In genomic region chr6:125918681-125919566, GRCh38 we compare ENCODE assay signal across 1 cellular context.
TF ChIP-seq lines count a peak whose summit lies in the region.

No MANE protein-coding gene starts in this region.

TF ChIP-seq in HepG2, 621 proteins besides CTCF, POLR2A, EP300 and RAD21 (continued from another document and continues in another):
- TF ChIP-seq, protein P1, sequence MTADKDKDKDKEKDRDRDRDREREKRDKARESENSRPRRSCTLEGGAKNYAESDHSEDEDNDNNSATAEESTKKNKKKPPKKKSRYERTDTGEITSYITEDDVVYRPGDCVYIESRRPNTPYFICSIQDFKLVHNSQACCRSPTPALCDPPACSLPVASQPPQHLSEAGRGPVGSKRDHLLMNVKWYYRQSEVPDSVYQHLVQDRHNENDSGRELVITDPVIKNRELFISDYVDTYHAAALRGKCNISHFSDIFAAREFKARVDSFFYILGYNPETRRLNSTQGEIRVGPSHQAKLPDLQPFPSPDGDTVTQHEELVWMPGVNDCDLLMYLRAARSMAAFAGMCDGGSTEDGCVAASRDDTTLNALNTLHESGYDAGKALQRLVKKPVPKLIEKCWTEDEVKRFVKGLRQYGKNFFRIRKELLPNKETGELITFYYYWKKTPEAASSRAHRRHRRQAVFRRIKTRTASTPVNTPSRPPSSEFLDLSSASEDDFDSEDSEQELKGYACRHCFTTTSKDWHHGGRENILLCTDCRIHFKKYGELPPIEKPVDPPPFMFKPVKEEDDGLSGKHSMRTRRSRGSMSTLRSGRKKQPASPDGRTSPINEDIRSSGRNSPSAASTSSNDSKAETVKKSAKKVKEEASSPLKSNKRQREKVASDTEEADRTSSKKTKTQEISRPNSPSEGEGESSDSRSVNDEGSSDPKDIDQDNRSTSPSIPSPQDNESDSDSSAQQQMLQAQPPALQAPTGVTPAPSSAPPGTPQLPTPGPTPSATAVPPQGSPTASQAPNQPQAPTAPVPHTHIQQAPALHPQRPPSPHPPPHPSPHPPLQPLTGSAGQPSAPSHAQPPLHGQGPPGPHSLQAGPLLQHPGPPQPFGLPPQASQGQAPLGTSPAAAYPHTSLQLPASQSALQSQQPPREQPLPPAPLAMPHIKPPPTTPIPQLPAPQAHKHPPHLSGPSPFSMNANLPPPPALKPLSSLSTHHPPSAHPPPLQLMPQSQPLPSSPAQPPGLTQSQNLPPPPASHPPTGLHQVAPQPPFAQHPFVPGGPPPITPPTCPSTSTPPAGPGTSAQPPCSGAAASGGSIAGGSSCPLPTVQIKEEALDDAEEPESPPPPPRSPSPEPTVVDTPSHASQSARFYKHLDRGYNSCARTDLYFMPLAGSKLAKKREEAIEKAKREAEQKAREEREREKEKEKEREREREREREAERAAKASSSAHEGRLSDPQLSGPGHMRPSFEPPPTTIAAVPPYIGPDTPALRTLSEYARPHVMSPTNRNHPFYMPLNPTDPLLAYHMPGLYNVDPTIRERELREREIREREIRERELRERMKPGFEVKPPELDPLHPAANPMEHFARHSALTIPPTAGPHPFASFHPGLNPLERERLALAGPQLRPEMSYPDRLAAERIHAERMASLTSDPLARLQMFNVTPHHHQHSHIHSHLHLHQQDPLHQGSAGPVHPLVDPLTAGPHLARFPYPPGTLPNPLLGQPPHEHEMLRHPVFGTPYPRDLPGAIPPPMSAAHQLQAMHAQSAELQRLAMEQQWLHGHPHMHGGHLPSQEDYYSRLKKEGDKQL (CRISPR knock-in tag; IDR thresholded peaks at IDR 0.05; ENCODE audit: low read depth): peak; percentile 20; the same call in 1 of the 2 replicates
- TF ChIP-seq KMT2A (CRISPR knock-in tag; IDR thresholded peaks at IDR 0.05): peak; percentile 90
- TF ChIP-seq, protein P2, sequence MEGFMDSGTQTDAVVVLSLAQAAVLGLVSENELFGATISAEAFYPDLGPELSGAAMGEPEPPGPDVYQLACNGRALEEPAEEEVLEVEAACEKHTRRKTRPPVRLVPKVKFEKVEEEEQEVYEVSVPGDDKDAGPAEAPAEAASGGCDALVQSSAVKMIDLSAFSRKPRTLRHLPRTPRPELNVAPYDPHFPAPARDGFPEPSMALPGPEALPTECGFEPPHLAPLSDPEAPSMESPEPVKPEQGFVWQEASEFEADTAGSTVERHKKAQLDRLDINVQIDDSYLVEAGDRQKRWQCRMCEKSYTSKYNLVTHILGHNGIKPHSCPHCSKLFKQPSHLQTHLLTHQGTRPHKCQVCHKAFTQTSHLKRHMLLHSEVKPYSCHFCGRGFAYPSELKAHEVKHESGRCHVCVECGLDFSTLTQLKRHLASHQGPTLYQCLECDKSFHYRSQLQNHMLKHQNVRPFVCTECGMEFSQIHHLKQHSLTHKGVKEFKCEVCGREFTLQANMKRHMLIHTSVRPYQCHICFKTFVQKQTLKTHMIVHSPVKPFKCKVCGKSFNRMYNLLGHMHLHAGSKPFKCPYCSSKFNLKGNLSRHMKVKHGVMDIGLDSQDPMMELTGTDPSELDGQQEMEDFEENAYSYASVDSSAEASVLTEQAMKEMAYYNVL (CRISPR knock-in tag; IDR thresholded peaks at IDR 0.05; ENCODE audit: borderline replicate concordance): peak; percentile 98
- TF ChIP-seq SPEN (CRISPR knock-in tag; IDR thresholded peaks at IDR 0.05; ENCODE audit: low read depth): no peak
- peak; percentile 71; the same call in 1 of the 2 replicates for TF ChIP-seq ZNF580 (CRISPR knock-in tag; IDR thresholded peaks at IDR 0.05; ENCODE audit: borderline replicate concordance, low read depth)
- TF ChIP-seq, protein P3, sequence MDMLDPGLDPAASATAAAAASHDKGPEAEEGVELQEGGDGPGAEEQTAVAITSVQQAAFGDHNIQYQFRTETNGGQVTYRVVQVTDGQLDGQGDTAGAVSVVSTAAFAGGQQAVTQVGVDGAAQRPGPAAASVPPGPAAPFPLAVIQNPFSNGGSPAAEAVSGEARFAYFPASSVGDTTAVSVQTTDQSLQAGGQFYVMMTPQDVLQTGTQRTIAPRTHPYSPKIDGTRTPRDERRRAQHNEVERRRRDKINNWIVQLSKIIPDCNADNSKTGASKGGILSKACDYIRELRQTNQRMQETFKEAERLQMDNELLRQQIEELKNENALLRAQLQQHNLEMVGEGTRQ (IDR thresholded peaks at IDR 0.05; ENCODE audit: low read depth, low read length): no peak
- TF ChIP-seq, protein P3 (CRISPR knock-in tag; IDR thresholded peaks at IDR 0.05; ENCODE audit: borderline replicate concordance): peak; percentile 91; the same call in 1 of the 2 replicates
- TF ChIP-seq SIN3B (IDR thresholded peaks at IDR 0.05; ENCODE audit: low read length): no peak; the same call in 1 of the 2 replicates
- TF ChIP-seq, protein P4, sequence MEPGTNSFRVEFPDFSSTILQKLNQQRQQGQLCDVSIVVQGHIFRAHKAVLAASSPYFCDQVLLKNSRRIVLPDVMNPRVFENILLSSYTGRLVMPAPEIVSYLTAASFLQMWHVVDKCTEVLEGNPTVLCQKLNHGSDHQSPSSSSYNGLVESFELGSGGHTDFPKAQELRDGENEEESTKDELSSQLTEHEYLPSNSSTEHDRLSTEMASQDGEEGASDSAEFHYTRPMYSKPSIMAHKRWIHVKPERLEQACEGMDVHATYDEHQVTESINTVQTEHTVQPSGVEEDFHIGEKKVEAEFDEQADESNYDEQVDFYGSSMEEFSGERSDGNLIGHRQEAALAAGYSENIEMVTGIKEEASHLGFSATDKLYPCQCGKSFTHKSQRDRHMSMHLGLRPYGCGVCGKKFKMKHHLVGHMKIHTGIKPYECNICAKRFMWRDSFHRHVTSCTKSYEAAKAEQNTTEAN (CRISPR knock-in tag; conservative IDR thresholded peaks at IDR 0.05): peak; percentile 61; the same call in 1 of the 2 replicates
- no peak for TF ChIP-seq ZBTB38 (CRISPR knock-in tag; IDR thresholded peaks at IDR 0.05)
- TF ChIP-seq, protein P5, sequence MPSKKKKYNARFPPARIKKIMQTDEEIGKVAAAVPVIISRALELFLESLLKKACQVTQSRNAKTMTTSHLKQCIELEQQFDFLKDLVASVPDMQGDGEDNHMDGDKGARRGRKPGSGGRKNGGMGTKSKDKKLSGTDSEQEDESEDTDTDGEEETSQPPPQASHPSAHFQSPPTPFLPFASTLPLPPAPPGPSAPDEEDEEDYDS (CRISPR knock-in tag; IDR thresholded peaks at IDR 0.05): peak; percentile 86
- peak; percentile 63 for TF ChIP-seq KAT8 (CRISPR knock-in tag; IDR thresholded peaks at IDR 0.05)
- TF ChIP-seq MEIS1 (CRISPR knock-in tag; IDR thresholded peaks at IDR 0.05; ENCODE audit: borderline replicate concordance): no peak
- peak; percentile 97 for TF ChIP-seq ZNF362 (CRISPR knock-in tag; IDR thresholded peaks at IDR 0.05; ENCODE audit: borderline replicate concordance)
- TF ChIP-seq, protein P6, sequence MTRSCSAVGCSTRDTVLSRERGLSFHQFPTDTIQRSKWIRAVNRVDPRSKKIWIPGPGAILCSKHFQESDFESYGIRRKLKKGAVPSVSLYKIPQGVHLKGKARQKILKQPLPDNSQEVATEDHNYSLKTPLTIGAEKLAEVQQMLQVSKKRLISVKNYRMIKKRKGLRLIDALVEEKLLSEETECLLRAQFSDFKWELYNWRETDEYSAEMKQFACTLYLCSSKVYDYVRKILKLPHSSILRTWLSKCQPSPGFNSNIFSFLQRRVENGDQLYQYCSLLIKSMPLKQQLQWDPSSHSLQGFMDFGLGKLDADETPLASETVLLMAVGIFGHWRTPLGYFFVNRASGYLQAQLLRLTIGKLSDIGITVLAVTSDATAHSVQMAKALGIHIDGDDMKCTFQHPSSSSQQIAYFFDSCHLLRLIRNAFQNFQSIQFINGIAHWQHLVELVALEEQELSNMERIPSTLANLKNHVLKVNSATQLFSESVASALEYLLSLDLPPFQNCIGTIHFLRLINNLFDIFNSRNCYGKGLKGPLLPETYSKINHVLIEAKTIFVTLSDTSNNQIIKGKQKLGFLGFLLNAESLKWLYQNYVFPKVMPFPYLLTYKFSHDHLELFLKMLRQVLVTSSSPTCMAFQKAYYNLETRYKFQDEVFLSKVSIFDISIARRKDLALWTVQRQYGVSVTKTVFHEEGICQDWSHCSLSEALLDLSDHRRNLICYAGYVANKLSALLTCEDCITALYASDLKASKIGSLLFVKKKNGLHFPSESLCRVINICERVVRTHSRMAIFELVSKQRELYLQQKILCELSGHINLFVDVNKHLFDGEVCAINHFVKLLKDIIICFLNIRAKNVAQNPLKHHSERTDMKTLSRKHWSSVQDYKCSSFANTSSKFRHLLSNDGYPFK (CRISPR knock-in tag; IDR thresholded peaks at IDR 0.05; ENCODE audit: borderline replicate concordance): no peak
- TF ChIP-seq, protein P7, sequence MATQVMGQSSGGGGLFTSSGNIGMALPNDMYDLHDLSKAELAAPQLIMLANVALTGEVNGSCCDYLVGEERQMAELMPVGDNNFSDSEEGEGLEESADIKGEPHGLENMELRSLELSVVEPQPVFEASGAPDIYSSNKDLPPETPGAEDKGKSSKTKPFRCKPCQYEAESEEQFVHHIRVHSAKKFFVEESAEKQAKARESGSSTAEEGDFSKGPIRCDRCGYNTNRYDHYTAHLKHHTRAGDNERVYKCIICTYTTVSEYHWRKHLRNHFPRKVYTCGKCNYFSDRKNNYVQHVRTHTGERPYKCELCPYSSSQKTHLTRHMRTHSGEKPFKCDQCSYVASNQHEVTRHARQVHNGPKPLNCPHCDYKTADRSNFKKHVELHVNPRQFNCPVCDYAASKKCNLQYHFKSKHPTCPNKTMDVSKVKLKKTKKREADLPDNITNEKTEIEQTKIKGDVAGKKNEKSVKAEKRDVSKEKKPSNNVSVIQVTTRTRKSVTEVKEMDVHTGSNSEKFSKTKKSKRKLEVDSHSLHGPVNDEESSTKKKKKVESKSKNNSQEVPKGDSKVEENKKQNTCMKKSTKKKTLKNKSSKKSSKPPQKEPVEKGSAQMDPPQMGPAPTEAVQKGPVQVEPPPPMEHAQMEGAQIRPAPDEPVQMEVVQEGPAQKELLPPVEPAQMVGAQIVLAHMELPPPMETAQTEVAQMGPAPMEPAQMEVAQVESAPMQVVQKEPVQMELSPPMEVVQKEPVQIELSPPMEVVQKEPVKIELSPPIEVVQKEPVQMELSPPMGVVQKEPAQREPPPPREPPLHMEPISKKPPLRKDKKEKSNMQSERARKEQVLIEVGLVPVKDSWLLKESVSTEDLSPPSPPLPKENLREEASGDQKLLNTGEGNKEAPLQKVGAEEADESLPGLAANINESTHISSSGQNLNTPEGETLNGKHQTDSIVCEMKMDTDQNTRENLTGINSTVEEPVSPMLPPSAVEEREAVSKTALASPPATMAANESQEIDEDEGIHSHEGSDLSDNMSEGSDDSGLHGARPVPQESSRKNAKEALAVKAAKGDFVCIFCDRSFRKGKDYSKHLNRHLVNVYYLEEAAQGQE (IDR thresholded peaks at IDR 0.05; ENCODE audit: borderline replicate concordance in 1 of 2, low read depth in 1 of 2, low read length in 2 of 2): 0 out of 4 replicates have a peak, but pooled peaks of 1 of the 2 experiments have one; percentile 2
- TF ChIP-seq ZNF343 (CRISPR knock-in tag; IDR thresholded peaks at IDR 0.05): no peak
- TF ChIP-seq ZFP91 (CRISPR knock-in tag; IDR thresholded peaks at IDR 0.05; ENCODE audit: borderline replicate concordance): no peak
- TF ChIP-seq CREB1 (IDR thresholded peaks at IDR 0.05): no peak
- peak; percentile 20; the same call in 1 of the 2 replicates for TF ChIP-seq CREB1 (CRISPR knock-in tag; IDR thresholded peaks at IDR 0.05)
- no peak for TF ChIP-seq ZNF431 (CRISPR knock-in tag; IDR thresholded peaks at IDR 0.05; ENCODE audit: borderline replicate concordance, low read depth)
- TF ChIP-seq, protein P8, sequence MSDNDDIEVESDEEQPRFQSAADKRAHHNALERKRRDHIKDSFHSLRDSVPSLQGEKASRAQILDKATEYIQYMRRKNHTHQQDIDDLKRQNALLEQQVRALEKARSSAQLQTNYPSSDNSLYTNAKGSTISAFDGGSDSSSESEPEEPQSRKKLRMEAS (IDR thresholded peaks at IDR 0.05): peak; percentile 36
- TF ChIP-seq, protein P9, sequence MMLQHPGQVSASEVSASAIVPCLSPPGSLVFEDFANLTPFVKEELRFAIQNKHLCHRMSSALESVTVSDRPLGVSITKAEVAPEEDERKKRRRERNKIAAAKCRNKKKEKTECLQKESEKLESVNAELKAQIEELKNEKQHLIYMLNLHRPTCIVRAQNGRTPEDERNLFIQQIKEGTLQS (CRISPR knock-in tag; IDR thresholded peaks at IDR 0.05): no peak
- TF ChIP-seq TEAD3 (CRISPR knock-in tag; optimal IDR thresholded peaks at IDR 0.05; ENCODE audit: borderline replicate concordance): peak; percentile 42
